9 cellular contexts compared by ENCODE assay signal in the genomic region with DNA sequence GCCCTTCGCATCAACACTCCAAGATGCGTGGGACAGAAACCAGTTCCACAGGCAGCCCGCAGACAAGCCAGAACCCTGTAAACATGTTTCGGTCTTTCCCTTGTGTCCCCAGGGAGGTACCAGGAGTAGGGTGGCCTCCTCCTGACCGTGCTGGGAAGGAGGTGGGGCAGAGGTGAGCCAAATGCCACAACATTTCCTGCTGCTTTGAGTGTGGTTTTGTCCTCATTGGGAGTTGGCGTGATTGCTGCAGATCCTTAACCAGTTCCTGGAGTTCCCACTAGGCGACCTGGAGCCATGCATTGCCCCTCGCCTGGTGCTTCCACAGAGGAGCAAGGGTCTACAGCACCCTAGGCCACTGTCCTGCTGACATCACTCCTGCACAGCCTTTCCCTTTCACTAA. TPM values are rescaled to one million over a fixed set of nuclear protein-coding genes. Genes with fewer than 3 reads are reported as not detected.
DNase-seq lines count a peak whose midpoint lies in the region; ATAC-seq and TF ChIP-seq lines count a peak whose summit lies in the region.
"Not testable (repeated sequence)": the region's sequence is repeated elsewhere in the genome, so short reads cannot be mapped to it uniquely, and the experiment has no call there.
"Had no signal": no experiment of that assay in that cellular context is flagged by ENCODE, and none has a peak within 500 bp of the region (broad histone marks: within the 10 kb centered on the region; RNA-seq: fewer than 3 reads in every experiment).

No MANE protein-coding gene starts in this region.

- H3K27ac Mint-ChIP-seq in GM23338; chondrocyte (ENCODE audit: unreplicated experiment): not testable (repeated sequence)

- H3K9me3 ChIP-seq in BLaER1 treated with 17β-estradiol and CSF1 and Interleukin-3, amounts not matched to agents 10 nM and 100 nM (replicated peaks in 1 of 11); right lobe of liver; spleen: not testable (repeated sequence)

- H3K9ac ChIP-seq in BLaER1 treated with 17β-estradiol and CSF1 and Interleukin-3, amounts not matched to agents 10 nM and 100 nM, result not testable (repeated sequence)

- not testable (repeated sequence) for H3K4me1 Mint-ChIP-seq in GM23338; chondrocyte (ENCODE audit: low read depth)

- not testable (repeated sequence) for H4K20me1 ChIP-seq in BLaER1 treated with 17β-estradiol and CSF1 and Interleukin-3, amounts not matched to agents 10 nM and 100 nM; GM23338 (replicated peaks; ENCODE audit: insufficient read depth)

- WGBS in right lobe of liver (ENCODE audit: insufficient coverage, low coverage, low lambda C conversion rate, missing lambda C conversion rate), result 86% methylated on average over 2 of the region's 8 CpGs
- WGBS in spleen, 5 donors, result 62 to 69% (median 67%) methylated on average over 7 to 8 of the region's 8 CpGs

- H2AFZ ChIP-seq in GM23338, result not testable (repeated sequence)

- H3K4me3 ChIP-seq in BLaER1 treated with 17β-estradiol and CSF1 and Interleukin-3, amounts not matched to agents 10 nM and 100 nM; GM23338; right lobe of liver; spleen: not testable (repeated sequence)

- not testable (repeated sequence) for H3K36me3 ChIP-seq in BLaER1 treated with 17β-estradiol and CSF1 and Interleukin-3, amounts not matched to agents 10 nM and 100 nM; GM23338 (ENCODE audit: insufficient read depth); right lobe of liver; spleen

- not testable (repeated sequence) for H3K9me3 Mint-ChIP-seq in GM23338; chondrocyte (ENCODE audit: low read depth)

- not testable (repeated sequence) for H3K79me2 ChIP-seq in GM23338 (replicated peaks; ENCODE audit: insufficient read depth)

- H3K36me3 Mint-ChIP-seq in GM23338 (ENCODE audit: low read depth); chondrocyte (ENCODE audit: low read depth): not testable (repeated sequence)

- not testable (repeated sequence) for TF ChIP-seq CTCF in GM23338 (conservative IDR thresholded peaks at IDR 0.05; ENCODE audit: low read depth in 2 of 2); chondrocyte (IDR thresholded peaks at IDR 0.05); right lobe of liver (IDR thresholded peaks at IDR 0.05); spleen (IDR thresholded peaks at IDR 0.05 in 8 of 11, conservative IDR thresholded peaks at IDR 0.05 in 3 of 11)

- not testable (repeated sequence) for H3K27me3 Mint-ChIP-seq in GM23338 (ENCODE audit: insufficient read depth, low read depth, poor library complexity)
- H3K27me3 Mint-ChIP-seq in chondrocyte (ENCODE audit: low read depth), result peaks cover 34% of the 10 kb centered on the region

- not testable (repeated sequence) for TF ChIP-seq POLR2A in right lobe of liver (IDR thresholded peaks at IDR 0.05); spleen (IDR thresholded peaks at IDR 0.05)

- not testable (repeated sequence) for H3K9me2 ChIP-seq in GM23338 (ENCODE audit: insufficient read depth)

- peaks cover 48 to 80% (median 75%) of the 10 kb centered on the region in 11 experiments for H3K27me3 ChIP-seq in BLaER1 treated with 17β-estradiol and CSF1 and Interleukin-3, amounts not matched to agents 10 nM and 100 nM
- H3K27me3 ChIP-seq in GM23338 (ENCODE audit: insufficient read depth); right lobe of liver: not testable (repeated sequence)
- H3K27me3 ChIP-seq in spleen (replicated peaks in 1 of 7), result peaks cover 0 to 11% (median 0%) of the 10 kb centered on the region in 7 donors

- peak; percentile 47; the same call in 1 of the 3 replicates for ATAC-seq in GM23338
- not testable (repeated sequence) for ATAC-seq in Right ventricle myocardium superior (ENCODE audit: poor library complexity); right lobe of liver

- not testable (repeated sequence) for H3F3A ChIP-seq in GM23338 (replicated peaks; ENCODE audit: low read depth)

- H3K4me3 Mint-ChIP-seq in GM23338; chondrocyte (ENCODE audit: unreplicated experiment): not testable (repeated sequence)

- not testable (repeated sequence) for H3K4me1 ChIP-seq in BLaER1 treated with 17β-estradiol and CSF1 and Interleukin-3, amounts not matched to agents 10 nM and 100 nM; GM23338 (ENCODE audit: insufficient read depth); right lobe of liver; spleen

- not testable (repeated sequence) for DNase-seq in GM23338 (ENCODE audit: low spot score)
- DNase-seq in SW480 (ENCODE audit: low spot score) (peak; percentile 64), chondrocyte (ENCODE audit: low spot score) (peak; percentile 39), Right ventricle myocardium superior (peak; percentile 7), right lobe of liver (peak in 2 of 3 donors; percentile 3 to 26), spleen (peak; percentile 63)

- intact Hi-C loops in Right ventricle myocardium superior (cut with DNase I); right lobe of liver (cut with DNase I); spleen (cut with DNase I; ENCODE audit: low total_unique reads): not testable (repeated sequence)

- peak overlapping the region in 10 of 11 experiments; percentile 0 to 58 (median 43); a peak in 13 of 22 replicates for H3K4me2 ChIP-seq in BLaER1 treated with 17β-estradiol and CSF1 and Interleukin-3, amounts not matched to agents 10 nM and 100 nM
- H3K4me2 ChIP-seq in GM23338, result not testable (repeated sequence)

- H3K27ac ChIP-seq in BLaER1 treated with 17β-estradiol and CSF1 and Interleukin-3, amounts not matched to agents 10 nM and 100 nM; GM23338 (ENCODE audit: low read depth); right lobe of liver; spleen: not testable (repeated sequence)

RNA-seq across cellular contexts. Expression of a gene that starts 8.0 kb away (rescaled TPM):
- total RNA-seq in GM23338 (2014; rRNA removed; shearing (Covaris generic)), result 108 and 124 TPM in 2 replicates
- 56.3 and 59.7 TPM in 2 replicates for polyA plus RNA-seq in GM23338 (2016; fragmentation: Nextera tagmentation; extraction: Ambion mirVana)
- total RNA-seq in chondrocyte, result 43.5 to 53.6 TPM (median 49.3 TPM) in 3 replicates
- 155 TPM for total RNA-seq in Right ventricle myocardium superior
- 10 to 100 TPM; 27.2 to 67.2 (median 30.5) TPM for total RNA-seq in right lobe of liver
- 10 to 100 TPM; 45.2 to 66.6 (median 58.5) TPM for total RNA-seq in spleen
- 10 to 100 TPM; 45.8 to 71.2 (median 54.0) TPM for polyA plus RNA-seq in spleen

RNA-seq across cellular contexts. Expression of a gene that starts 13.7 kb away (rescaled TPM):
- total RNA-seq in GM23338 (2014; rRNA removed; shearing (Covaris generic)), result 0.27 TPM in 1 of 2 replicates, not detected in the other
- polyA plus RNA-seq in GM23338 (2016; fragmentation: Nextera tagmentation; extraction: Ambion mirVana) (2.0 and 2.7 TPM in 2 replicates), spleen (10 to 100 TPM; 10.7 to 17.5 (median 13.3) TPM)
- total RNA-seq in chondrocyte (not detected in 3 replicates), Right ventricle myocardium superior (not detected), right lobe of liver (10 to 100 TPM in 4 of 6 experiments, 1 to 10 TPM in 2; 2.7 to 81.8 (median 18.1) TPM), spleen (100 to 1,000 TPM in 1 of 7 donors, 10 to 100 TPM in 5, 1 to 10 TPM in 1; 7.7 to 218 (median 20.3) TPM)
- total RNA-seq: CD8-positive, alpha-beta T cell; GM12878 had no signal
- polyA plus RNA-seq: GM12878 had no signal

RNA-seq across cellular contexts. Expression of a gene that starts 24.5 kb away (rescaled TPM):
- total RNA-seq in GM23338 (2014; rRNA removed; shearing (Covaris generic)), result 246 and 276 TPM in 2 replicates
- polyA plus RNA-seq in GM23338 (2016; fragmentation: Nextera tagmentation; extraction: Ambion mirVana) (171 and 177 TPM in 2 replicates), spleen (100 to 1,000 TPM; 152 to 201 (median 178) TPM)
- total RNA-seq in chondrocyte (78.8 to 85.3 TPM (median 80.2 TPM) in 3 replicates), Right ventricle myocardium superior (31.3 TPM), right lobe of liver (100 to 1,000 TPM in 2 of 6 experiments, 10 to 100 TPM in 4; 13.5 to 192 (median 17.7) TPM), spleen (100 to 1,000 TPM in 3 of 7 donors, 10 to 100 TPM in 4; 43.5 to 220 (median 59.2) TPM)

RNA-seq across cellular contexts. Expression of a gene that starts 55.8 kb away (rescaled TPM):
- total RNA-seq in GM23338 (2014; rRNA removed; shearing (Covaris generic)), result 48.2 and 61.4 TPM in 2 replicates
- polyA plus RNA-seq in GM23338 (2016; fragmentation: Nextera tagmentation; extraction: Ambion mirVana) (49.6 and 49.7 TPM in 2 replicates), spleen (10 to 100 TPM; 24.7 to 50.0 (median 34.5) TPM)
- total RNA-seq in chondrocyte (130 to 147 TPM (median 140 TPM) in 3 replicates), Right ventricle myocardium superior (75.3 TPM), right lobe of liver (10 to 100 TPM; 15.9 to 33.5 (median 24.0) TPM), spleen (10 to 100 TPM; 61.9 to 98.2 (median 89.2) TPM)
